In genomic region chr11:93849751-93850584, GRCh38 we compare ENCODE assay signal across 9 cellular contexts. TPM values are rescaled to one million over a fixed set of nuclear protein-coding genes. Genes with fewer than 3 reads are reported as not detected.
DNase-seq lines count a peak whose midpoint lies in the region; ATAC-seq, FAIRE-seq and TF ChIP-seq lines count a peak whose summit lies in the region.
"Had no signal": no experiment of that assay in that cellular context is flagged by ENCODE, and none has a peak within 500 bp of the region (broad histone marks: within the 10 kb centered on the region; RNA-seq: fewer than 3 reads in every experiment).

No MANE protein-coding gene starts in this region.

- peaks cover 0 to 6% (median 0%) of the 10 kb centered on the region in 11 donors for H3K9me3 Mint-ChIP-seq in naive thymus-derived CD4-positive, alpha-beta T cell

- peaks cover 0 to 11% (median 6%) of the 10 kb centered on the region in 5 donors for H3K4me1 ChIP-seq in subcutaneous abdominal adipose tissue (ENCODE audit: control insufficient read depth in 5 of 5, insufficient read depth in 5 of 5, low read length in 5 of 5)
- H3K4me1 ChIP-seq in naive thymus-derived CD4-positive, alpha-beta T cell (ENCODE audit: control insufficient read depth in 2 of 2, insufficient read depth in 2 of 2, low read length in 2 of 2), result no peaks in the 10 kb centered on the region

- H3K9ac ChIP-seq in subcutaneous abdominal adipose tissue (ENCODE audit: low read length in 5 of 5), result peak overlapping the region in 4 of 5 donors; percentile 35 to 61 (median 58)

- H3K9me3 ChIP-seq in subcutaneous abdominal adipose tissue (ENCODE audit: control insufficient read depth in 5 of 5, low read length in 5 of 5), result no peaks in the 10 kb centered on the region
- H3K9me3 ChIP-seq in naive thymus-derived CD4-positive, alpha-beta T cell (ENCODE audit: control insufficient read depth in 2 of 3, low read length in 3 of 3), result no peaks in the 10 kb centered on the region

- no peaks in the 10 kb centered on the region for H3K36me3 Mint-ChIP-seq in naive thymus-derived CD4-positive, alpha-beta T cell

- peak; percentile 54 for DNase-seq in DMS79 treated with DMSO at 0.1 percent for 48 hours (lab: John Stamatoyannopoulos, UW)
- no peak for DNase-seq in DMS79 (lab: John Stamatoyannopoulos, UW)
- DNase-seq in amniotic epithelial cell (ENCODE audit: low read depth), result peak; percentile 22
- no peak for DNase-seq in GM12891 (ENCODE audit: insufficient read length, low spot score)
- no peak for DNase-seq in naive thymus-derived CD4-positive, alpha-beta T cell

- CTCF ChIA-PET in naive thymus-derived CD4-positive, alpha-beta T cell (lab: Charles Lee), result no interaction called here

- no peak for ATAC-seq in HG02610 (IDR thresholded peaks at IDR 0.05; ENCODE audit: unreplicated experiment)
- ATAC-seq in naive thymus-derived CD4-positive, alpha-beta T cell, result no peak

- peaks cover 0 to 4% (median 0%) of the 10 kb centered on the region in 5 donors for H3K27me3 ChIP-seq in subcutaneous abdominal adipose tissue (ENCODE audit: control insufficient read depth in 5 of 5, insufficient read depth in 4 of 5, low read length in 5 of 5)
- H3K27me3 ChIP-seq in naive thymus-derived CD4-positive, alpha-beta T cell (ENCODE audit: control insufficient read depth in 2 of 2, insufficient read depth in 2 of 2, low read length in 2 of 2), result peaks cover 0 to 2% of the 10 kb centered on the region in 2 donors

- intact Hi-C loops in naive thymus-derived CD4-positive, alpha-beta T cell (cut with micrococcal nuclease), result no loop called here

- no peak for FAIRE-seq in GM12891 (lab: Jason Lieb, UNC)

- H3K4me1 Mint-ChIP-seq in naive thymus-derived CD4-positive, alpha-beta T cell, result peaks cover 0 to 5% (median 0%) of the 10 kb centered on the region in 7 donors

- peaks cover 18 to 34% (median 23%) of the 10 kb centered on the region in 5 donors for H3K27me3 Mint-ChIP-seq in naive thymus-derived CD4-positive, alpha-beta T cell

- peak overlapping the region in 5 of 10 donors; percentile 14 to 50 (median 43) for H3K4me3 Mint-ChIP-seq in naive thymus-derived CD4-positive, alpha-beta T cell

- H3K36me3 ChIP-seq in subcutaneous abdominal adipose tissue (ENCODE audit: control insufficient read depth in 5 of 5, insufficient read depth in 5 of 5, low read length in 5 of 5), result no peaks in the 10 kb centered on the region
- H3K36me3 ChIP-seq in naive thymus-derived CD4-positive, alpha-beta T cell (ENCODE audit: control insufficient read depth in 2 of 3, insufficient read depth in 3 of 3, low read length in 3 of 3), result no peaks in the 10 kb centered on the region

- peak overlapping the region; percentile 4 for H3K4me3 ChIP-seq in iPS-11a (ENCODE audit: low read depth, low read length)
- peak overlapping the region; percentile 25 to 62 (median 58) for H3K4me3 ChIP-seq in subcutaneous abdominal adipose tissue (ENCODE audit: low read depth in 1 of 5, low read length in 5 of 5)
- no peak overlapping the region for H3K4me3 ChIP-seq in naive thymus-derived CD4-positive, alpha-beta T cell (ENCODE audit: low read length)

- H3K27ac Mint-ChIP-seq in naive thymus-derived CD4-positive, alpha-beta T cell, result no peak overlapping the region

- H3K27ac ChIP-seq in subcutaneous abdominal adipose tissue (ENCODE audit: low read depth, low read length), result no peak overlapping the region
- no peak overlapping the region for H3K27ac ChIP-seq in naive thymus-derived CD4-positive, alpha-beta T cell (ENCODE audit: low read depth, low read length)

- POLR2A ChIA-PET in naive thymus-derived CD4-positive, alpha-beta T cell (lab: Charles Lee), result no interaction called here

- no peak for TF ChIP-seq POLR2A in GM12891 (IDR thresholded peaks at IDR 0.05; ENCODE audit: low read depth, low read length)

TF ChIP-seq in GM12891, 5 proteins besides CTCF, POLR2A, EP300 and RAD21:
- TF ChIP-seq POLR2AphosphoS5 (IDR thresholded peaks at IDR 0.05; ENCODE audit: low read depth, low read length) (no peak), PAX5 (IDR thresholded peaks at IDR 0.05; ENCODE audit: insufficient read depth, low read length, severe bottlenecking) (no peak), POU2F2 (IDR thresholded peaks at IDR 0.05; ENCODE audit: low read depth, low read length) (no peak), TAF1 (IDR thresholded peaks at IDR 0.05; ENCODE audit: low read depth, low read length) (no peak), SPI1 (IDR thresholded peaks at IDR 0.05; ENCODE audit: low read depth, low read length) (no peak)

RNA-seq across cellular contexts. Expression of gene VSTM5, which starts 0.5 kb away (rescaled TPM):
- polyA plus RNA-seq in GM12891 (2012; ENCODE audit: low read depth, missing spikeins), result not detected
- not detected for total RNA-seq in naive thymus-derived CD4-positive, alpha-beta T cell
- not detected for polyA plus RNA-seq in naive thymus-derived CD4-positive, alpha-beta T cell
- total RNA-seq: NCI-H460 had no signal

Comparison
In these comparisons a context has a peak if more than half of its experiments do, and no peak if none do; other contexts are left out.
1. DNase-seq: peak in DMS79 treated with DMSO at 0.1 percent for 48 hours (single experiment) and amniotic epithelial cell (single experiment); none in DMS79 (single experiment), GM12891 (single experiment) and naive thymus-derived CD4-positive, alpha-beta T cell (0 of 9).